In genomic region chr20:59781236-59781635, GRCh38 we compare ENCODE assay signal across 15 cellular contexts.
"Had no signal": no experiment of that assay in that cellular context is flagged by ENCODE, and none has a peak within 500 bp of the region (broad histone marks: within the 10 kb centered on the region; RNA-seq: fewer than 3 reads in every experiment).

No MANE protein-coding gene starts in this region.

- H3K4me1 ChIP-seq: left lung, testis had no signal

- H3K36me3 ChIP-seq: left lung had no signal

- H3K27me3 ChIP-seq: testis had no signal

- ATAC-seq: activated naive CD4-positive, alpha-beta T cell treated with anti-CD3 and anti-CD28 coated beads, Interleukin-2, amount 50 U/mL, for 72 hours; left lung; T-helper 17 cell had no signal

- H3K27ac ChIP-seq: left lung, testis had no signal

- DNase-seq: activated B cell treated with CpG ODN at 0.5 μM for 24 hours; activated CD4-positive, alpha-beta memory T cell treated with anti-CD3 and anti-CD28 coated beads for 36 hours; activated CD4-positive, alpha-beta T cell treated with anti-CD3 and anti-CD28 coated beads for 48 hours; activated gamma-delta T cell treated with Interleukin-2 at 50 U/mL for 16 hours; activated T-cell treated with anti-CD3 and anti-CD28 coated beads, Interleukin-2, amount 50 U/mL, for 1 hour; caudate nucleus; effector memory CD4-positive, alpha-beta T cell; foreskin melanocyte; left lung; stimulated activated CD4-positive, alpha-beta T cell treated with anti-CD3 and anti-CD28 coated beads, Interleukin-2, amount 100 ng/mL, for 48 hours; stimulated activated naive CD4-positive, alpha-beta T cell; T-helper 17 cell; testis; trophoblast cell had no signal

- H3K9me3 ChIP-seq: left lung, testis had no signal

- H3K4me3 ChIP-seq: left lung, testis had no signal
